Comparison of ENCODE assay signal across 11 cellular contexts in the genomic region with DNA sequence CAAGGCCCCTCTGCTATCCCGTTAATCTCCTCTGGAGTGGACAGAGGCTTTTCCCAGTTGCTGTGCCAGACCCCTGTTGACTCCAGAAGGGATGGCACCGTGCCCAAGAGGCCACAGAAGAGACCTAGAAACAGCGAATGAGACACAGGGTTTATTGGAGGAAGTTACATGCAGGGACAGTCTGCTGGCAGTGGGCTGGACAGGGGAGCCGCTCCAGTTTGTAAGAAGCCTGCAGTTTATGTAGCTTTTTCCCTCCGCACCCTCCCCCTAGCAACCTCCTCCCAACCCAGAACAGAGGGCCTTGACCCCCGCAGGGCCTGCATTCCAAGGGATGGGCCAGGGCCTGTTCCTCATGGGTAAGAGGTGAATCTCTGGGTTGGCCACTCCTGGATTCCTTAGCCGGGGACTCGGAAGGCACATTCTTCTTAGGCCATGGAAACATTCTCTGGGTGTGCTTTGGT.
DNase-seq lines count a peak whose midpoint lies in the region; FAIRE-seq and TF ChIP-seq lines count a peak whose summit lies in the region.
"Had no signal": no experiment of that assay in that cellular context is flagged by ENCODE, and none has a peak within 500 bp of the region (broad histone marks: within the 10 kb centered on the region; RNA-seq: fewer than 3 reads in every experiment).

No MANE protein-coding gene starts in this region.

- intact Hi-C loops in breast epithelium (cut with DNase I; ENCODE audit: low total_unique reads): no loop called here
- intact Hi-C loops in kidney (cut with DNase I): no loop called here

- FAIRE-seq in kidney (lab: Jason Lieb, UNC): no peak
- no peak for FAIRE-seq in RCC 7860 (lab: Jason Lieb, UNC)

- no peaks in the 10 kb centered on the region for H3K4me1 ChIP-seq in breast epithelium
- H3K4me1 ChIP-seq in kidney (ENCODE audit: control insufficient read depth in 1 of 2, insufficient read depth in 1 of 2, low read depth in 1 of 2, low read length in 2 of 2): no peaks in the 10 kb centered on the region

- no peak for TF ChIP-seq POLR2A in breast epithelium (IDR thresholded peaks at IDR 0.05)

- H3K36me3 ChIP-seq in breast epithelium (no peaks in the 10 kb centered on the region), kidney (ENCODE audit: control insufficient read depth in 1 of 2, insufficient read depth in 2 of 2, low read length in 2 of 2) (no peaks in the 10 kb centered on the region), MG63 (no peaks in the 10 kb centered on the region)
- H3K36me3 ChIP-seq: tibial artery had no signal

- peaks cover 43% of the 10 kb centered on the region for H3K4me1 Mint-ChIP-seq in type B pancreatic cell (ENCODE audit: unreplicated experiment)

- H3K36me3 Mint-ChIP-seq in type B pancreatic cell: no peaks in the 10 kb centered on the region
- H3K36me3 Mint-ChIP-seq: activated naive CD8-positive, alpha-beta T cell treated with anti-CD3 and anti-CD28 coated beads for 36 hours had no signal

- H3K4me3 ChIP-seq in breast epithelium (no peak overlapping the region), kidney (ENCODE audit: low read length in 2 of 2) (no peak overlapping the region), MG63 (no peak overlapping the region)
- H3K4me3 ChIP-seq: tibial artery had no signal

- H3K27ac ChIP-seq in breast epithelium: peak overlapping the region; percentile 89 to 90
- no peak overlapping the region for H3K27ac ChIP-seq in kidney (ENCODE audit: low read depth in 2 of 2, low read length in 2 of 2)
- H3K27ac ChIP-seq: tibial artery had no signal

- H3K9me3 ChIP-seq in breast epithelium (no peaks in the 10 kb centered on the region), kidney (ENCODE audit: control insufficient read depth in 1 of 2, low read length in 2 of 2) (no peaks in the 10 kb centered on the region), MG63 (no peaks in the 10 kb centered on the region)
- H3K9me3 ChIP-seq: tibial artery had no signal

- peak overlapping the region; percentile 51 for H3K4me3 Mint-ChIP-seq in type B pancreatic cell
- H3K4me3 Mint-ChIP-seq: activated naive CD8-positive, alpha-beta T cell treated with anti-CD3 and anti-CD28 coated beads for 36 hours had no signal

- peak; percentile 7 for DNase-seq in NOMO-1 treated with DMSO at 0.1 percent for 48 hours (lab: John Stamatoyannopoulos, UW; ENCODE audit: unreplicated experiment)
- DNase-seq in NOMO-1 treated with dmso at 0.1 percent for 144 hours (lab: John Stamatoyannopoulos, UW; ENCODE audit: unreplicated experiment): no peak
- peak in 1 of 2 donors; percentile 91 for DNase-seq in breast epithelium (ENCODE audit: low spot score in 2 of 2)
- peak; percentile 82 for DNase-seq in kidney
- no peak for DNase-seq in type B pancreatic cell (ENCODE audit: extremely low spot score, unreplicated experiment)
- DNase-seq in MG63: no peak
- no peak for DNase-seq in activated CD4-positive, alpha-beta T cell treated with anti-CD3 and anti-CD28 coated beads, Interleukin-2, amount 50 U/mL, for 4 hours
- no peak for DNase-seq in RCC 7860 (ENCODE audit: low spot score)
- DNase-seq: activated naive CD8-positive, alpha-beta T cell treated with anti-CD3 and anti-CD28 coated beads for 36 hours; Karpas-422 had no signal

- no peaks in the 10 kb centered on the region for H3K9me3 Mint-ChIP-seq in type B pancreatic cell
- H3K9me3 Mint-ChIP-seq: activated naive CD8-positive, alpha-beta T cell treated with anti-CD3 and anti-CD28 coated beads for 36 hours had no signal

- no peak overlapping the region for H3K9ac ChIP-seq in kidney (ENCODE audit: low read length in 2 of 2)

- peak overlapping the region; percentile 94 for H3K27ac Mint-ChIP-seq in type B pancreatic cell
- H3K27ac Mint-ChIP-seq: activated naive CD8-positive, alpha-beta T cell treated with anti-CD3 and anti-CD28 coated beads for 36 hours had no signal

- H3K27me3 Mint-ChIP-seq in type B pancreatic cell: peaks cover 6% of the 10 kb centered on the region

- no peak for TF ChIP-seq CTCF in breast epithelium (IDR thresholded peaks at IDR 0.05)
- TF ChIP-seq CTCF in kidney (IDR thresholded peaks at IDR 0.05; ENCODE audit: borderline replicate concordance, extremely low read depth, insufficient read depth): no peak
- no peak for TF ChIP-seq CTCF in type B pancreatic cell (conservative IDR thresholded peaks at IDR 0.05)

- H3K27me3 ChIP-seq in breast epithelium: peaks cover 0 to 18% of the 10 kb centered on the region in 2 donors
- H3K27me3 ChIP-seq in MG63: no peaks in the 10 kb centered on the region

Comparison
In these comparisons a context has a peak if more than half of its experiments do, and no peak if none do; other contexts are left out.
1. DNase-seq: peak in NOMO-1 treated with DMSO at 0.1 percent for 48 hours (single experiment) and kidney (single experiment); none in NOMO-1 treated with dmso at 0.1 percent for 144 hours (single experiment), type B pancreatic cell (single experiment), MG63 (single experiment), activated CD4-positive, alpha-beta T cell treated with anti-CD3 and anti-CD28 coated beads, Interleukin-2, amount 50 U/mL, for 4 hours (0 of 2) and RCC 7860 (single experiment).
2. H3K27ac ChIP-seq: peak in breast epithelium (2 of 2); none in kidney (0 of 2).